In genomic region chr21:16539041-16539440, GRCh38 we compare ENCODE assay signal across 16 cellular contexts.
"Had no signal": no experiment of that assay in that cellular context is flagged by ENCODE, and none has a peak within 500 bp of the region (broad histone marks: within the 10 kb centered on the region; RNA-seq: fewer than 3 reads in every experiment).

No MANE protein-coding gene starts in this region.

- H3K27ac ChIP-seq: colonic mucosa, neural progenitor cell, stomach, tibial artery had no signal

- H3K4me3 Mint-ChIP-seq: activated B cell treated with CpG ODN at 0.5 μM for 24 hours; activated naive CD4-positive, alpha-beta T cell treated with anti-CD3 and anti-CD28 coated beads, Interleukin-2, amount 50 U/mL, for 24 hours; immature natural killer cell; memory B cell; neural progenitor cell; T-helper 1 cell treated with Interleukin-12 subunit alpha and Interleukin-12 subunit beta and Interleukin-4 antibody, amounts not matched to agents 30 μg/mL and 1 μg/mL, for 36 hours had no signal

- H3K27me3 ChIP-seq: colonic mucosa, neural progenitor cell, ovary, stomach, tibial artery had no signal

- H3K9me3 ChIP-seq: colonic mucosa, ovary, stomach, tibial artery had no signal

- H3K36me3 Mint-ChIP-seq: activated naive CD4-positive, alpha-beta T cell treated with anti-CD3 and anti-CD28 coated beads, Interleukin-2, amount 50 U/mL, for 24 hours; immature natural killer cell; memory B cell had no signal

- H3K36me3 ChIP-seq: colonic mucosa, neural progenitor cell, ovary, stomach, tibial artery had no signal

- H3K27ac Mint-ChIP-seq: activated B cell treated with CpG ODN at 0.5 μM for 24 hours; activated naive CD4-positive, alpha-beta T cell treated with anti-CD3 and anti-CD28 coated beads, Interleukin-2, amount 50 U/mL, for 24 hours; immature natural killer cell; memory B cell; neural progenitor cell; T-helper 1 cell treated with Interleukin-12 subunit alpha and Interleukin-12 subunit beta and Interleukin-4 antibody, amounts not matched to agents 30 μg/mL and 1 μg/mL, for 36 hours had no signal

- ATAC-seq: left colon had no signal

- DNase-seq: activated B cell treated with CpG ODN at 0.5 μM for 24 hours; activated T-cell treated with anti-CD3 and anti-CD28 coated beads, Interleukin-2, amount 50 U/mL, for 1 hour; amygdala; colonic mucosa; effector memory CD4-positive, alpha-beta T cell; glutamatergic neuron; immature natural killer cell; left colon; ovary; small intestine; stomach; tibial artery had no signal

- H3K4me1 ChIP-seq: colonic mucosa had no signal

- H3K9ac ChIP-seq: neural progenitor cell had no signal

- H3K4me2 ChIP-seq: neural progenitor cell had no signal

- H3K4me3 ChIP-seq: colonic mucosa, neural progenitor cell, ovary, stomach, tibial artery had no signal

- H3K27me3 Mint-ChIP-seq: activated B cell treated with CpG ODN at 0.5 μM for 24 hours; activated naive CD4-positive, alpha-beta T cell treated with anti-CD3 and anti-CD28 coated beads, Interleukin-2, amount 50 U/mL, for 24 hours; memory B cell had no signal

- H3K9me3 Mint-ChIP-seq: activated naive CD4-positive, alpha-beta T cell treated with anti-CD3 and anti-CD28 coated beads, Interleukin-2, amount 50 U/mL, for 24 hours; memory B cell; T-helper 1 cell treated with Interleukin-12 subunit alpha and Interleukin-12 subunit beta and Interleukin-4 antibody, amounts not matched to agents 30 μg/mL and 1 μg/mL, for 36 hours had no signal

- H3K4me1 Mint-ChIP-seq: activated B cell treated with CpG ODN at 0.5 μM for 24 hours; activated naive CD4-positive, alpha-beta T cell treated with anti-CD3 and anti-CD28 coated beads, Interleukin-2, amount 50 U/mL, for 24 hours; immature natural killer cell; memory B cell had no signal

- H2AFZ ChIP-seq: neural progenitor cell had no signal
